ENCODE assay signal across 1 cellular context in genomic region chr19:57803265-57803593, GRCh38.
TF ChIP-seq lines count a peak whose summit lies in the region.

No MANE protein-coding gene starts in this region.

TF ChIP-seq in IMR-90, 13 proteins besides CTCF, POLR2A, EP300 and RAD21 (continued from another document):
- TF ChIP-seq ELK1 (IDR thresholded peaks at IDR 0.05; ENCODE audit: borderline replicate concordance, low read depth, low read length) (no peak), RCOR1 (IDR thresholded peaks at IDR 0.05; ENCODE audit: insufficient replicate concordance, low read length) (no peak)
